8 cellular contexts compared by ENCODE assay signal in the genomic region with DNA sequence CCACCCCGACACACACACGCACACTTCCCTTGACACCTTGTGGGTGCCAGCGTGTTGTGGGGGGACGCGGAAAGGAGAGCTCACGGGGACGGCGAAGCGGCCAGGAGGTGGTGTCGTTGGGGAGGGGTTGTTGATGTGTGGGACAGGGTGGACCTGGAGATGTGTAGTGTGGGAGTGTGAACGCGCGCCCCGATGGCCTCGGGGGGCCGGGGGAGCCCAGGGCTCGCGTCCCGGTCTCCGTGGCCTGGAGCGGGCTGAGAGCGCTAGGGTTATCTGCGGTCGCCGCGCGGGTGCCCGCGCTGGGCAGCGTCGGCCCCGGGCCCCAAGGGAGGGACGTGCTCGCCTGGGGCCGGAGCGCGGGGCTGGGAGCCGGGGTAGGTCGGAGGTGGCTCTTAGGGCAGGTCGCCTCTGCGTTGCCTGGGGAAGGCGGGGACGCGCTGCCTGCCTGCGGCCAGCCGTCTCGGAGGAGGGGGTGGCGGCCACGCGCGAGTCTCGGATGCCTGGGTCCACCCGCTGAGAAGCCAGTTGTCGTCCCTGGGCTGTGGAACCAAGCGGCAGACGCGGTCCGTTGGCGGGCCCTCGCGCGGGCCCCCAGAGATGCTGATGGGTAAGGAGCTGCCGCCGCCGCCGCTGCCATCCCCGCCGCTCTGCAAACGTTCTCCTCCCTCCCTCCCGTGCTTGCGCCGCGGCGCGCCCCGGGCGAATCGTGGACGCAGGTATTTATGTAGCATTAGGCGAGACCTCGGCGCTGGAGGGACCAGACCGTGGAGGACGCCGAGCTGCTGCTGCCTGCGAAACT. TPM values are rescaled to one million over a fixed set of nuclear protein-coding genes. Genes with fewer than 3 reads are reported as not detected.
A peak's percentile ranks its signal among the peaks of the same experiment; 100 is the strongest.
DNase-seq lines count a peak whose midpoint lies in the region; ATAC-seq and TF ChIP-seq lines count a peak whose summit lies in the region.

No MANE protein-coding gene starts in this region.

- H3K4me3 ChIP-seq in GM12864 (ENCODE audit: low read depth, low read length) = peak overlapping the region; percentile 61
- H3K4me3 ChIP-seq in ascending aorta = peak overlapping the region; percentile 79 to 86
- H3K4me3 ChIP-seq in iPS-18a (ENCODE audit: low read length) = peak overlapping the region; percentile 64
- H3K4me3 ChIP-seq in skeletal muscle tissue (ENCODE audit: low read length in 3 of 3) = peak overlapping the region; percentile 75 to 82 (median 79)

- no peaks in the 10 kb centered on the region for H3K27me3 ChIP-seq in ascending aorta
- peaks cover 72% of the 10 kb centered on the region for H3K27me3 ChIP-seq in iPS-18a (ENCODE audit: control insufficient read depth, insufficient read depth, low read length)
- peaks cover 5 to 21% (median 19%) of the 10 kb centered on the region in 3 donors for H3K27me3 ChIP-seq in skeletal muscle tissue (ENCODE audit: control insufficient read depth in 3 of 3, insufficient read depth in 3 of 3, low read length in 3 of 3)

- intact Hi-C loops in ascending aorta (cut with DNase I) = loop anchor here (2.0 to 10.0 kb wide), 4 partner anchors 96 to 538 kb away; a partner anchor contains a TSS

- H3K9ac ChIP-seq in iPS-18a (ENCODE audit: low read length) = peak overlapping the region; percentile 4
- H3K9ac ChIP-seq in skeletal muscle tissue (ENCODE audit: low read depth in 1 of 3, low read length in 3 of 3) = peak overlapping the region; percentile 55 to 75 (median 64)

- no peaks in the 10 kb centered on the region for H3K4me1 ChIP-seq in ascending aorta
- peaks cover 3% of the 10 kb centered on the region for H3K4me1 ChIP-seq in iPS-18a (ENCODE audit: control insufficient read depth, low read depth, low read length)
- H3K4me1 ChIP-seq in skeletal muscle tissue (ENCODE audit: control insufficient read depth in 3 of 3, insufficient read depth in 3 of 3, low read length in 3 of 3) = peaks cover 7 to 15% (median 13%) of the 10 kb centered on the region in 3 donors

- H3K36me3 ChIP-seq in ascending aorta (no peaks in the 10 kb centered on the region), iPS-18a (ENCODE audit: control insufficient read depth, low read depth, low read length) (no peaks in the 10 kb centered on the region), skeletal muscle tissue (ENCODE audit: control insufficient read depth in 3 of 3, insufficient read depth in 3 of 3, low read length in 3 of 3) (no peaks in the 10 kb centered on the region)

- in situ Hi-C loops in KBM-7 (cut with MboI; ENCODE audit: low pct_unique_long_range_greater_than_20kb, low sequenced_read_pairs) = no loop called here

- no peaks in the 10 kb centered on the region for H3K9me3 ChIP-seq in ascending aorta
- H3K9me3 ChIP-seq in iPS-18a (ENCODE audit: control insufficient read depth, low read depth, low read length) = no peaks in the 10 kb centered on the region
- no peaks in the 10 kb centered on the region for H3K9me3 ChIP-seq in skeletal muscle tissue (ENCODE audit: control insufficient read depth in 3 of 3, low read length in 3 of 3)

- no peak for TF ChIP-seq CTCF in GM12864 (IDR thresholded peaks at IDR 0.05; ENCODE audit: low read depth, low read length, missing control alignments)
- no peak for TF ChIP-seq CTCF in ascending aorta (IDR thresholded peaks at IDR 0.05)

- H3K27ac ChIP-seq in ascending aorta (peak overlapping the region in 1 of 2 donors; percentile 80), iPS-18a (ENCODE audit: low read length) (no peak overlapping the region), skeletal muscle tissue (ENCODE audit: low read depth, low read length) (no peak overlapping the region)

- ATAC-seq in HG03469 (IDR thresholded peaks at IDR 0.05; ENCODE audit: unreplicated experiment) = no peak

- DNase-seq in GM12864 (ENCODE audit: low read depth) = no peak
- DNase-seq in NCI-H1105 treated with DMSO at 0.1 percent for 48 hours (lab: John Stamatoyannopoulos, UW) = peak; percentile 19
- DNase-seq in ascending aorta (ENCODE audit: low spot score in 2 of 2) = no peak
- DNase-seq in activated effector memory CD4-positive, alpha-beta T cell treated with anti-CD3 and anti-CD28 coated beads, Interleukin-2, amount 50 U/mL, for 16 hours = no peak
- no peak for DNase-seq in KBM-7

RNA-seq across cellular contexts. Expression of a gene that starts 1.6 kb away (rescaled TPM):
- 16.3 TPM for total RNA-seq in ascending aorta
- total RNA-seq in skeletal muscle tissue = 3.7 TPM
